ENCODE assay signal across 8 cellular contexts in the genomic region with DNA sequence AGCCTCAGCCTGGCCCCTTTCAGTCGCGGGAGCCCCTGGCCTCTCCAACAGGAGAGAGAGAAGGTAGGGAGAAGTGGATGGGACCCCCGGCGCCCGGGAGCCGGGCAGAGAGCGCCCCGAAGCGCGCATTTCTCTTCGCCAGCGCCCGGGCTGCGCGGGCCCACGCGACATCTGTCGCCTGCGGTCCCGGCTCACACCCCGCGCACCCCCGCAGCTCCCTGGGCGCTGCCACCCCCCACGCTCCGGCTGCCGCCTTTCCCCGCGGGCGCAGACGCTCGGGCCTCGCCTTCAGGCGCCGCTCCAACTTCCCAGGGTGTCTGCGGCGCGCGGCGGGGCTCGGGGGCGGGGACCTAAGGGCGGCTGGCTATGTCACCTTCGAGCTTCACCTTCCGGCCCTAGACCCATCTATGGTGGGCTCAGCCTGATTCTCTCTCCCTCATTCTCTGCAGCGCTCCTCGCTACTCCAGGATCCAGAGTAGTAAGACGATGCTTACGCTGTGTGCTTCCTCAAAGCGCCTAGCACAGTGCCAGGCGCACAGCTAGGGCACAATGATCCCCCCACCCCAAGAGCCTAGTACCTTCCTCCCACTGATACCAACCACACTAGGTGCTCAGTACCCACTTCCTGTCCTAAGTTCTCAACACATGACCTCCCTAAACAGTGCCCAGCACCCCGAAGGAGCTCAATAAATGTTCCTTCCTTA. TPM values are rescaled to one million over a fixed set of nuclear protein-coding genes. Genes with fewer than 3 reads are reported as not detected.
DNase-seq lines count a peak whose midpoint lies in the region; TF ChIP-seq lines count a peak whose summit lies in the region.
"Had no signal": no experiment of that assay in that cellular context is flagged by ENCODE, and none has a peak within 500 bp of the region (broad histone marks: within the 10 kb centered on the region; RNA-seq: fewer than 3 reads in every experiment).

No MANE protein-coding gene starts in this region.

- TF ChIP-seq CTCF in dorsolateral prefrontal cortex (IDR thresholded peaks at IDR 0.05 in 54 of 56, conservative IDR thresholded peaks at IDR 0.05 in 2 of 56; ENCODE audit: low read depth in 1 of 56, partially characterized antibody in 56 of 56) (no peak), osteocyte (IDR thresholded peaks at IDR 0.05) (no peak)

- peak overlapping the region; percentile 81 for H3K4me3 Mint-ChIP-seq in osteocyte (ENCODE audit: unreplicated experiment)

- peaks cover 0 to 55% (median 23%) of the 10 kb centered on the region in 45 donors for H3K27me3 ChIP-seq in dorsolateral prefrontal cortex

- H3K36me3 Mint-ChIP-seq in osteocyte (ENCODE audit: unreplicated experiment) = peaks cover 2% of the 10 kb centered on the region

- no peak overlapping the region for H3K27ac Mint-ChIP-seq in osteocyte (ENCODE audit: unreplicated experiment)

- H3K27me3 Mint-ChIP-seq in osteocyte (ENCODE audit: unreplicated experiment) = peaks cover 80% of the 10 kb centered on the region

- intact Hi-C loops in dorsolateral prefrontal cortex (cut with DNase I) = loop anchor here in 1 of 2 donors (5.0 kb wide), 1 partner anchor 167 kb away; no protein-coding TSS in a partner anchor

- H3K4me3 ChIP-seq in dorsolateral prefrontal cortex = peak overlapping the region in 57 of 59 donors; percentile 24 to 71 (median 56)

- DNase-seq in GM03348 (ENCODE audit: low spot score) = peak; percentile 26
- DNase-seq in NCI-H1105 (lab: John Stamatoyannopoulos, UW) = peak; percentile 42
- DNase-seq in dorsolateral prefrontal cortex = peak in 3 of 10 donors; percentile 43 to 75 (median 57)
- DNase-seq in osteocyte (ENCODE audit: extremely low spot score, unreplicated experiment) = no peak
- no peak for DNase-seq in AG08396 (ENCODE audit: low spot score)
- no peak for DNase-seq in HK-2 (ENCODE audit: unreplicated experiment)
- DNase-seq in OCI-M2 (lab: John Stamatoyannopoulos, UW; ENCODE audit: unreplicated experiment) = no peak

- peaks cover 2% of the 10 kb centered on the region for H3K9me3 Mint-ChIP-seq in osteocyte (ENCODE audit: unreplicated experiment)

- H3K4me1 Mint-ChIP-seq in osteocyte (ENCODE audit: unreplicated experiment) = peaks cover 34% of the 10 kb centered on the region

- peak overlapping the region in 7 of 59 donors; percentile 9 to 67 (median 29) for H3K27ac ChIP-seq in dorsolateral prefrontal cortex

RNA-seq across cellular contexts. Expression of gene HRK, which starts 1.6 kb away (rescaled TPM):
- total RNA-seq in dorsolateral prefrontal cortex = 10 to 100 TPM in 30 of 120 experiments, 1 to 10 TPM in 90; 1.7 to 19.5 (median 8.0) TPM
- total RNA-seq in osteocyte = 0.10 TPM in 1 of 2 replicates, not detected in the other
- total RNA-seq: lung microvascular endothelial cell had no signal

RNA-seq across cellular contexts. Expression of gene FBXW8, which starts 31.1 kb away (rescaled TPM):
- total RNA-seq in dorsolateral prefrontal cortex (10 to 100 TPM in 80 of 120 experiments, 1 to 10 TPM in 40; 6.8 to 18.0 (median 11.1) TPM), osteocyte (32.1 and 33.6 TPM in 2 replicates)

Comparison
In these comparisons a context has a peak if more than half of its experiments do, and no peak if none do; other contexts are left out.
1. DNase-seq: peak in GM03348 (single experiment) and NCI-H1105 (single experiment); none in osteocyte (single experiment), AG08396 (single experiment), HK-2 (single experiment) and OCI-M2 (single experiment).